Comparison of ENCODE assay signal across 13 cellular contexts in genomic region chr2:39642054-39642742, GRCh38. TPM values are rescaled to one million over a fixed set of nuclear protein-coding genes. Genes with fewer than 3 reads are reported as not detected.
DNase-seq lines count a peak whose midpoint lies in the region; ATAC-seq, FAIRE-seq and TF ChIP-seq lines count a peak whose summit lies in the region.
"Had no signal": no experiment of that assay in that cellular context is flagged by ENCODE, and none has a peak within 500 bp of the region (broad histone marks: within the 10 kb centered on the region; RNA-seq: fewer than 3 reads in every experiment).

No MANE protein-coding gene starts in this region.

- H3K27me3 ChIP-seq in RWPE2 (ENCODE audit: insufficient read depth, poor library complexity, severe bottlenecking) (no peaks in the 10 kb centered on the region), fibroblast of lung (ENCODE audit: control insufficient read depth, insufficient read depth, low read length) (no peaks in the 10 kb centered on the region), small intestine (ENCODE audit: control insufficient read depth in 2 of 2, insufficient read depth in 2 of 2, low read length in 2 of 2) (no peaks in the 10 kb centered on the region)

- no peak for TF ChIP-seq CTCF in RWPE2 (IDR thresholded peaks at IDR 0.05; ENCODE audit: poor library complexity, severe bottlenecking)
- TF ChIP-seq CTCF in fibroblast of lung (conservative IDR thresholded peaks at IDR 0.05 in 1 of 2, IDR thresholded peaks at IDR 0.05 in 1 of 2; ENCODE audit: low read depth in 1 of 2, low read length in 2 of 2), result no peak
- no peak for TF ChIP-seq CTCF in GM13976 (IDR thresholded peaks at IDR 0.05; ENCODE audit: borderline replicate concordance, control extremely low read depth, extremely low read depth, insufficient read depth, missing control alignments)

- no peak for FAIRE-seq in small intestine (lab: Jason Lieb, UNC)

- no peak overlapping the region for H3K9ac ChIP-seq in fibroblast of lung (ENCODE audit: insufficient read depth, low read length)

- H3K36me3 ChIP-seq in RWPE2 (ENCODE audit: low read depth) (no peaks in the 10 kb centered on the region), fibroblast of lung (ENCODE audit: control insufficient read depth, insufficient read depth, low read length) (no peaks in the 10 kb centered on the region), small intestine (ENCODE audit: control insufficient read depth in 2 of 2, insufficient read depth in 2 of 2, low read length in 2 of 2) (no peaks in the 10 kb centered on the region)

- H3K9me3 ChIP-seq in RWPE2 (ENCODE audit: severe bottlenecking), result no peaks in the 10 kb centered on the region
- no peaks in the 10 kb centered on the region for H3K9me3 ChIP-seq in fibroblast of lung (ENCODE audit: control insufficient read depth, insufficient read depth, low read depth, low read length)
- no peaks in the 10 kb centered on the region for H3K9me3 ChIP-seq in small intestine (ENCODE audit: control insufficient read depth, low read depth)

- H3K4me3 ChIP-seq in RWPE2 (ENCODE audit: severe bottlenecking) (no peak overlapping the region), fibroblast of lung (replicated peaks in 1 of 4; ENCODE audit: control extremely low read depth in 1 of 4, insufficient read depth in 1 of 4, low read depth in 3 of 4, low read length in 4 of 4) (no peak overlapping the region), small intestine (ENCODE audit: low read depth in 1 of 2, low read length in 2 of 2) (no peak overlapping the region)
- H3K4me3 ChIP-seq: lung had no signal

- H3K9me3 Mint-ChIP-seq in activated T-cell treated with anti-CD3 and anti-CD28 coated beads, Interleukin-2, amount 50 U/mL, for 24 hours, result no peaks in the 10 kb centered on the region
- H3K9me3 Mint-ChIP-seq: central memory CD8-positive, alpha-beta T cell had no signal

- 53 to 57% (median 54%) methylated on average over 6 of the region's 6 CpGs for WGBS in small intestine, 3 donors

- peaks cover 2% of the 10 kb centered on the region for H3K27me3 Mint-ChIP-seq in activated T-cell treated with anti-CD3 and anti-CD28 coated beads, Interleukin-2, amount 50 U/mL, for 24 hours
- H3K27me3 Mint-ChIP-seq: central memory CD8-positive, alpha-beta T cell had no signal

- peak overlapping the region; percentile 75 for H3K4me2 ChIP-seq in fibroblast of lung (ENCODE audit: extremely low read depth, insufficient read depth, low read length)

- ATAC-seq in RWPE2 (ENCODE audit: low read depth), result peak; percentile 98

- H3K27ac ChIP-seq in RWPE2 (ENCODE audit: poor library complexity, severe bottlenecking), result no peak overlapping the region
- H3K27ac ChIP-seq in fibroblast of lung (ENCODE audit: insufficient read depth, low read length), result peak overlapping the region; percentile 16
- no peak overlapping the region for H3K27ac ChIP-seq in small intestine (ENCODE audit: low read depth in 1 of 2, low read length in 1 of 2)

- no peaks in the 10 kb centered on the region for H3K36me3 Mint-ChIP-seq in activated T-cell treated with anti-CD3 and anti-CD28 coated beads, Interleukin-2, amount 50 U/mL, for 24 hours (ENCODE audit: low read depth)

- no peak overlapping the region for H2AFZ ChIP-seq in fibroblast of lung (ENCODE audit: low read length)

- DNase-seq in G401 (ENCODE audit: low spot score) (peak; percentile 57), RWPE2 (ENCODE audit: low spot score) (no peak), fibroblast of lung (ENCODE audit: low read depth in 2 of 2) (peak; percentile 90 to 95), non-pigmented ciliary epithelial cell (ENCODE audit: low read depth) (peak; percentile 54), small intestine (no peak), GM13976 (ENCODE audit: low spot score) (no peak)
- DNase-seq in activated T-cell treated with anti-CD3 and anti-CD28 coated beads, Interleukin-2, amount 50 U/mL, for 24 hours, result no peak
- DNase-seq in stimulated activated naive CD4-positive, alpha-beta T cell treated with Interleukin-2 at 50 U/mL for 16 hours (lab: John Stamatoyannopoulos, UW), result no peak
- DNase-seq: activated CD4-positive, alpha-beta T cell treated with anti-CD3 and anti-CD28 coated beads, Interleukin-2, amount 50 U/mL, for 48 hours; NCI-H524 treated with DMSO at 0.1 percent for 48 hours; stimulated activated CD4-positive, alpha-beta T cell treated with anti-CD3 and anti-CD28 coated beads, Interleukin-4, amount 100 ng/mL, for 4 hours had no signal

- H3K4me3 Mint-ChIP-seq in activated T-cell treated with anti-CD3 and anti-CD28 coated beads, Interleukin-2, amount 50 U/mL, for 24 hours, result no peak overlapping the region
- H3K4me3 Mint-ChIP-seq: central memory CD8-positive, alpha-beta T cell had no signal

- H4K20me1 ChIP-seq in fibroblast of lung (ENCODE audit: control insufficient read depth, extremely low read depth, insufficient read depth, low read length), result no peaks in the 10 kb centered on the region

- no peaks in the 10 kb centered on the region for H3K79me2 ChIP-seq in fibroblast of lung (ENCODE audit: control insufficient read depth, insufficient read depth, low read length)

- in situ Hi-C loops in G401 (cut with HindIII; ENCODE audit: low sequenced_read_pairs) (no loop called here), GM13976 (cut with MboI; ENCODE audit: low sequenced_read_pairs, unreplicated experiment) (no loop called here)

- H3K4me1 Mint-ChIP-seq in activated T-cell treated with anti-CD3 and anti-CD28 coated beads, Interleukin-2, amount 50 U/mL, for 24 hours (ENCODE audit: low read depth), result no peaks in the 10 kb centered on the region
- H3K4me1 Mint-ChIP-seq: central memory CD8-positive, alpha-beta T cell had no signal

- peaks cover 8% of the 10 kb centered on the region for H3K4me1 ChIP-seq in RWPE2 (ENCODE audit: insufficient read depth, poor library complexity, severe bottlenecking)
- H3K4me1 ChIP-seq in fibroblast of lung (ENCODE audit: control insufficient read depth, extremely low read depth, insufficient read depth, low read length), result peaks cover 7% of the 10 kb centered on the region
- H3K4me1 ChIP-seq in small intestine (ENCODE audit: control insufficient read depth in 2 of 2, insufficient read depth in 1 of 2, low read depth in 1 of 2, low read length in 1 of 2), result no peaks in the 10 kb centered on the region

- H3K27ac Mint-ChIP-seq in activated T-cell treated with anti-CD3 and anti-CD28 coated beads, Interleukin-2, amount 50 U/mL, for 24 hours, result no peak overlapping the region

RNA-seq across cellular contexts. Expression of gene TMEM178A, which starts 23.5 kb away (rescaled TPM):
- total RNA-seq in G401 (2014; rRNA removed; shearing (Covaris generic)), result 98.4 and 118 TPM in 2 replicates
- total RNA-seq in fibroblast of lung, result 0.26 and 1.5 TPM in 2 replicates
- 0.63 and 6.9 TPM in 2 replicates for polyA plus RNA-seq in fibroblast of lung
- 0.63 and 6.2 TPM in 2 replicates for polyA plus RNA-seq in fibroblast of lung (2012)
- 1.8 and 13.0 TPM in 2 replicates for polyA minus RNA-seq in fibroblast of lung (ENCODE audit: low replicate concordance)
- 1 to 10 TPM in 2 of 3 donors, under 1 TPM in 1; 0.61 to 3.4 (median 2.7) TPM for polyA plus RNA-seq in small intestine

Comparison
In these comparisons a context has a peak if more than half of its experiments do, and no peak if none do; other contexts are left out.
1. DNase-seq: peak in G401 (single experiment), fibroblast of lung (2 of 2) and non-pigmented ciliary epithelial cell (single experiment); none in RWPE2 (single experiment), activated T-cell treated with anti-CD3 and anti-CD28 coated beads, Interleukin-2, amount 50 U/mL, for 24 hours (single experiment), small intestine (single experiment), GM13976 (single experiment) and stimulated activated naive CD4-positive, alpha-beta T cell treated with Interleukin-2 at 50 U/mL for 16 hours (single experiment).
2. RNA of gene TMEM178A, which starts 23.5 kb away (total RNA-seq): 98.4 to 118 TPM in G401; 0.26 to 1.5 TPM in fibroblast of lung; every median in the first group is over 10 times any median in the second.